20 cellular contexts compared by ENCODE assay signal in the genomic region with DNA sequence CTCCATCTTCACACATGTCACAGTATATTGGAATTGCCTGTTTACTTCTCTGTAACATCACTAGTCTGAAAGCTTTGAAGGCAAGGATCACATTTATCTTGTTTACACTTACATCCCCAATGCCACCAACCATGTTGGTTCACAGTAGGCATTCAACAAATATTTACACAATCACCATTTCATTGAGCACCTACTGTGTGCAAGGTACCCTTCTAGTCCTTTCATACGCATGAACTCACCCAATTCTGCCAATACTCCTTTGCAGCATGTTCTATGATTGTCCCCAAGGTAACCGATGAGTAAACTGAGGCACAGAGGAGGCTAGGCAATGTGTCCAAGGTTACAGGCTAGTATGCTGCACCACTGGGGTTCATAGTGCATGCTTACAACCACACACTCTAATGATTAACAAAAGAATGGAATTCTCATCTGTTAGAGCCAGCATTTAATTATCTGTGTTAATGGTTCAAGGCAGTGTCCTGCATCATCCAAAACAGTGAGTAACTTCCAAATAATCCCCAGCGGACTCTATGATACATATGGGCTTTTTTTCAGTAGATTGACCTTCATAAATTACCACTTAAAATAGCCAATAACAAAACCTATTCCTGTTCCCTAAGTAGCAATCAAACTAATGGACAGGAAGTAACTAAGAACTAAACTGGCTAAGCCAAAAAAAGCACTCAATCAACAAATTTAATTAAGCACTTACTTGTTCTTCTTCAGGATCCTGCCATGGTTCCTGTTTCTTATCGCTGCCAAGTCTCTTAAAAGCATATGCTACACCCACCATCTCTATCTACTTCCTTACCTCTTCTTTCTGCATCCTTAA.
"Had no signal": no experiment of that assay in that cellular context is flagged by ENCODE, and none has a peak within 500 bp of the region (broad histone marks: within the 10 kb centered on the region; RNA-seq: fewer than 3 reads in every experiment).

No MANE protein-coding gene starts in this region.

- H3K9me3 ChIP-seq: body of pancreas, heart right ventricle, left ventricle myocardium inferior, tibial artery had no signal

- H3K4me3 Mint-ChIP-seq: activated B cell treated with CpG ODN at 0.5 μM for 24 hours; activated CD4-positive, alpha-beta memory T cell treated with anti-CD3 and anti-CD28 coated beads for 36 hours; activated naive CD8-positive, alpha-beta T cell treated with anti-CD3 and anti-CD28 coated beads for 36 hours; immature natural killer cell; nephron had no signal

- H3K36me3 Mint-ChIP-seq: activated CD4-positive, alpha-beta memory T cell treated with anti-CD3 and anti-CD28 coated beads for 36 hours; activated naive CD8-positive, alpha-beta T cell treated with anti-CD3 and anti-CD28 coated beads for 36 hours; immature natural killer cell had no signal

- H3K9me3 Mint-ChIP-seq: activated B cell treated with CpG ODN at 0.5 μM for 24 hours; activated CD4-positive, alpha-beta memory T cell treated with anti-CD3 and anti-CD28 coated beads for 36 hours; activated naive CD8-positive, alpha-beta T cell treated with anti-CD3 and anti-CD28 coated beads for 36 hours; immature natural killer cell; nephron had no signal

- H3K4me3 ChIP-seq: body of pancreas, heart right ventricle, left ventricle myocardium inferior, tibial artery had no signal

- ATAC-seq: body of pancreas, heart right ventricle had no signal

- H3K4me1 Mint-ChIP-seq: activated B cell treated with CpG ODN at 0.5 μM for 24 hours; activated naive CD8-positive, alpha-beta T cell treated with anti-CD3 and anti-CD28 coated beads for 36 hours; immature natural killer cell had no signal

- H3K27ac ChIP-seq: body of pancreas, heart right ventricle, left ventricle myocardium inferior, tibial artery had no signal

- DNase-seq: activated B cell treated with CpG ODN at 0.5 μM for 24 hours; activated CD4-positive, alpha-beta memory T cell treated with anti-CD3 and anti-CD28 coated beads for 36 hours; activated CD4-positive, alpha-beta T cell treated with anti-CD3 and anti-CD28 coated beads for 4 hours; activated naive CD4-positive, alpha-beta T cell; activated naive CD8-positive, alpha-beta T cell treated with anti-CD3 and anti-CD28 coated beads for 36 hours; amygdala; body of pancreas; heart right ventricle; immature natural killer cell; kidney glomerular epithelial cell; left ventricle myocardium inferior; mammary epithelial cell; midbrain; nucleus accumbens; retina; stimulated activated CD8-positive, alpha-beta memory T cell treated with anti-CD3 and anti-CD28 coated beads, Interleukin-4, amount 100 ng/mL, for 48 hours; stimulated activated naive CD4-positive, alpha-beta T cell; tibial artery had no signal

- H3K4me1 ChIP-seq: body of pancreas, heart right ventricle, left ventricle myocardium inferior, tibial artery had no signal

- FAIRE-seq: urothelium cell line had no signal

- H3K27ac Mint-ChIP-seq: activated B cell treated with CpG ODN at 0.5 μM for 24 hours; activated CD4-positive, alpha-beta memory T cell treated with anti-CD3 and anti-CD28 coated beads for 36 hours; activated naive CD8-positive, alpha-beta T cell treated with anti-CD3 and anti-CD28 coated beads for 36 hours; immature natural killer cell; nephron had no signal

- H3K36me3 ChIP-seq: heart right ventricle, left ventricle myocardium inferior, tibial artery had no signal

- H3K27me3 ChIP-seq: body of pancreas had no signal
